20 cellular contexts compared by ENCODE assay signal in genomic region chr22:38487946-38488345, GRCh38. TPM values are rescaled to one million over a fixed set of nuclear protein-coding genes. Genes with fewer than 3 reads are reported as not detected.
A peak's percentile ranks its signal among the peaks of the same experiment; 100 is the strongest.
DNase-seq lines count a peak whose midpoint lies in the region; ATAC-seq, FAIRE-seq and TF ChIP-seq lines count a peak whose summit lies in the region.
"Had no signal": no experiment of that assay in that cellular context is flagged by ENCODE, and none has a peak within 500 bp of the region (broad histone marks: within the 10 kb centered on the region; RNA-seq: fewer than 3 reads in every experiment).

No MANE protein-coding gene starts in this region.

- no peak overlapping the region for H3K4me3 ChIP-seq in thyroid gland (replicated peaks in 1 of 3)
- H3K4me3 ChIP-seq: colonic mucosa, skin epidermis, tibial nerve had no signal

- H3K27ac Mint-ChIP-seq in activated B cell treated with CpG ODN at 0.5 μM for 24 hours (peak overlapping the region; percentile 20), immature natural killer cell (peak overlapping the region in 5 of 6 donors; percentile 31 to 77 (median 64))

- 91 to 92% methylated on average over 6 of the region's 6 CpGs for WGBS in thyroid gland, 2 donors

- FAIRE-seq in urothelium cell line (lab: Jason Lieb, UNC): peak; percentile 59
- FAIRE-seq: frontal cortex had no signal

- CTCF ChIA-PET in activated B cell treated with CpG ODN at 0.5 μM for 24 hours (lab: Charles Lee): interaction anchor here (0.6 kb wide), 1 partner anchor 9 kb away, joined by 3 read pairs; no protein-coding TSS in a partner anchor

- H3K9me3 Mint-ChIP-seq in activated B cell treated with CpG ODN at 0.5 μM for 24 hours (no peaks in the 10 kb centered on the region), immature natural killer cell (no peaks in the 10 kb centered on the region)
- H3K9me3 Mint-ChIP-seq: T-cell had no signal

- intact Hi-C loops in activated B cell treated with CpG ODN at 0.5 μM for 24 hours (cut with micrococcal nuclease): no loop called here
- intact Hi-C loops in thyroid gland (cut with DNase I): no loop called here

- H3K4me3 Mint-ChIP-seq in activated B cell treated with CpG ODN at 0.5 μM for 24 hours (no peak overlapping the region), immature natural killer cell (no peak overlapping the region)
- H3K4me3 Mint-ChIP-seq: T-cell had no signal

- DNase-seq in stimulated activated CD4-positive, alpha-beta T cell treated with anti-CD3 and anti-CD28 coated beads, Interleukin-15, amount 100 ng/mL, for 24 hours: peak; percentile 16
- DNase-seq in stimulated activated CD4-positive, alpha-beta T cell treated with anti-CD3 and anti-CD28 coated beads, Interleukin-2, amount 100 ng/mL, for 48 hours: no peak
- DNase-seq in activated B cell treated with CpG ODN at 0.5 μM for 24 hours: no peak
- no peak for DNase-seq in immature natural killer cell
- no peak for DNase-seq in urothelium cell line (ENCODE audit: low spot score)
- no peak for DNase-seq in SK-N-DZ (ENCODE audit: low spot score)
- DNase-seq in thyroid gland: no peak
- DNase-seq: activated CD4-positive, CD25-positive, alpha-beta regulatory T cell; BE2C; colonic mucosa; DMS153; KG1; NCI-H2029 treated with DMSO at 0.1 percent for 48 hours; NCI-H510A treated with DMSO at 0.1 percent for 48 hours; T-cell had no signal

- H3K36me3 Mint-ChIP-seq in activated B cell treated with CpG ODN at 0.5 μM for 24 hours (ENCODE audit: low read depth) (peaks cover 92% of the 10 kb centered on the region), immature natural killer cell (peaks cover 11 to 71% (median 49%) of the 10 kb centered on the region in 3 donors)

- no peaks in the 10 kb centered on the region for H3K9me3 ChIP-seq in thyroid gland
- H3K9me3 ChIP-seq: BE2C, colonic mucosa, tibial nerve had no signal

- H3K27me3 Mint-ChIP-seq in activated B cell treated with CpG ODN at 0.5 μM for 24 hours (no peaks in the 10 kb centered on the region), immature natural killer cell (ENCODE audit: low read depth in 3 of 3) (peaks cover 2 to 5% (median 4%) of the 10 kb centered on the region in 3 donors)
- H3K27me3 Mint-ChIP-seq: T-cell had no signal

- peaks cover 97 to 98% of the 10 kb centered on the region in 2 donors for H3K36me3 ChIP-seq in thyroid gland

- H3K27me3 ChIP-seq in thyroid gland: no peaks in the 10 kb centered on the region
- H3K27me3 ChIP-seq: BE2C, colonic mucosa, tibial nerve had no signal

- H3K27ac ChIP-seq in thyroid gland: no peak overlapping the region
- H3K27ac ChIP-seq: colonic mucosa, parathyroid adenoma, skin epidermis had no signal

- no peak for TF ChIP-seq POLR2A in thyroid gland (IDR thresholded peaks at IDR 0.05)

- ATAC-seq in activated B cell treated with CpG ODN at 0.5 μM for 24 hours (ENCODE audit: low read depth) (no peak), GM21825 (IDR thresholded peaks at IDR 0.05; ENCODE audit: unreplicated experiment) (no peak)
- ATAC-seq: T-cell had no signal

- TF ChIP-seq CTCF in activated B cell treated with CpG ODN at 0.5 μM for 24 hours (IDR thresholded peaks at IDR 0.05) (no peak), thyroid gland (IDR thresholded peaks at IDR 0.05) (no peak)

- H3K4me1 ChIP-seq in thyroid gland: no peaks in the 10 kb centered on the region
- H3K4me1 ChIP-seq: BE2C, colonic mucosa, parathyroid adenoma had no signal

- peaks cover 5% of the 10 kb centered on the region for H3K4me1 Mint-ChIP-seq in activated B cell treated with CpG ODN at 0.5 μM for 24 hours
- H3K4me1 Mint-ChIP-seq in immature natural killer cell: peaks cover 13 to 48% of the 10 kb centered on the region in 2 donors

- POLR2A ChIA-PET in activated B cell treated with CpG ODN at 0.5 μM for 24 hours (lab: Charles Lee): interaction anchor here (1.0 kb wide), 1 partner anchor 13 kb away, joined by 5 read pairs; no protein-coding TSS in a partner anchor

RNA-seq across cellular contexts. Expression of gene DDX17, which starts 18.2 kb away (rescaled TPM):
- 533 and 612 TPM in 2 replicates for total RNA-seq in activated B cell treated with CpG ODN at 0.5 μM for 24 hours
- polyA plus RNA-seq in immature natural killer cell: 10 to 100 TPM; 25.9 to 59.1 (median 26.9) TPM
- polyA plus RNA-seq in SK-N-DZ (2014; cell fraction: cytosol; rRNA removed): 407 and 486 TPM in 2 replicates
- 996 and 1,586 TPM in 2 replicates for polyA plus RNA-seq in SK-N-DZ (2014; cell fraction: nucleus; rRNA removed)
- 1,000 to 10,000 TPM in 1 of 4 donors, 100 to 1,000 TPM in 3; 594 to 1,014 (median 833) TPM for total RNA-seq in thyroid gland

RNA-seq across cellular contexts. Expression of gene KDELR3, which starts 20.1 kb away (rescaled TPM):
- not detected in 2 replicates for total RNA-seq in activated B cell treated with CpG ODN at 0.5 μM for 24 hours
- under 1 TPM in 1 of 3 donors, not detected in 2; 0.56 TPM for polyA plus RNA-seq in immature natural killer cell
- polyA plus RNA-seq in SK-N-DZ (2014; cell fraction: cytosol; rRNA removed): 0.34 and 2.2 TPM in 2 replicates
- not detected in 2 replicates for polyA plus RNA-seq in SK-N-DZ (2014; cell fraction: nucleus; rRNA removed)
- 10 to 100 TPM in 2 of 4 donors, 1 to 10 TPM in 2; 7.5 to 14.4 (median 11.8) TPM for total RNA-seq in thyroid gland

RNA-seq across cellular contexts. Expression of gene KCNJ4, which starts 32.9 kb away (rescaled TPM):
- total RNA-seq in activated B cell treated with CpG ODN at 0.5 μM for 24 hours: not detected in 2 replicates
- polyA plus RNA-seq in immature natural killer cell: not detected
- 0.27 and 0.30 TPM in 2 replicates for polyA plus RNA-seq in SK-N-DZ (2014; cell fraction: cytosol; rRNA removed)
- not detected in 2 replicates for polyA plus RNA-seq in SK-N-DZ (2014; cell fraction: nucleus; rRNA removed)
- not detected for total RNA-seq in thyroid gland
- total RNA-seq: colonic mucosa, T-cell had no signal
